Comparison of ENCODE assay signal across 20 cellular contexts in genomic region chr9:136854113-136854841, GRCh38. TPM values are rescaled to one million over a fixed set of nuclear protein-coding genes. Genes with fewer than 3 reads are reported as not detected.
DNase-seq lines count a peak whose midpoint lies in the region; ATAC-seq and TF ChIP-seq lines count a peak whose summit lies in the region.
"Had no signal": no experiment of that assay in that cellular context is flagged by ENCODE, and none has a peak within 500 bp of the region (broad histone marks: within the 10 kb centered on the region; RNA-seq: fewer than 3 reads in every experiment).

No MANE protein-coding gene starts in this region.

- peaks cover 10% of the 10 kb centered on the region for H3K36me3 ChIP-seq in endodermal cell (ENCODE audit: control insufficient read depth, insufficient read depth, low read length)
- H3K36me3 ChIP-seq in psoas muscle (ENCODE audit: insufficient read depth in 1 of 2, low read depth in 1 of 2): peaks cover 0 to 21% of the 10 kb centered on the region in 2 donors
- H3K36me3 ChIP-seq in esophagus squamous epithelium: peaks cover 0 to 18% (median 5%) of the 10 kb centered on the region in 3 donors
- H3K36me3 ChIP-seq: uterus had no signal

- H3K27ac ChIP-seq in endodermal cell (ENCODE audit: low read depth, low read length): no peak overlapping the region
- H3K27ac ChIP-seq in psoas muscle: no peak overlapping the region
- H3K27ac ChIP-seq in esophagus squamous epithelium: no peak overlapping the region
- H3K27ac ChIP-seq: body of pancreas, uterus had no signal

- ATAC-seq in psoas muscle: no peak
- ATAC-seq: activated CD4-positive, CD25-positive, alpha-beta regulatory T cell treated with anti-CD3 and anti-CD28 coated beads, Interleukin-2, amount 50 U/mL, for 24 hours; body of pancreas; CD8-positive, alpha-beta T cell had no signal

- no peak for DNase-seq in activated T-cell treated with anti-CD3 and anti-CD28 coated beads, Interleukin-2, amount 50 U/mL, for 24 hours
- DNase-seq in activated T-cell treated with anti-CD3 and anti-CD28 coated beads for 4 hours (no peak), endodermal cell (peak; percentile 59), psoas muscle (peak; percentile 21 to 54), esophagus squamous epithelium (lab: John Stamatoyannopoulos, UW) (no peak), HuH-7 (ENCODE audit: low spot score) (no peak)
- DNase-seq: DMS79 treated with DMSO at 0.1 percent for 48 hours, erythroblast, HFFc6, mesenchymal stem cell, MM.1S, NCI-H187 treated with DMSO at 0.1 percent for 48 hours, retina, SHP77 treated with DMSO at 0.1 percent for 48 hours had no signal

- peaks cover 19% of the 10 kb centered on the region for H3K36me3 Mint-ChIP-seq in activated T-cell treated with anti-CD3 and anti-CD28 coated beads, Interleukin-2, amount 50 U/mL, for 24 hours (ENCODE audit: low read depth)
- no peaks in the 10 kb centered on the region for H3K36me3 Mint-ChIP-seq in endodermal cell (ENCODE audit: low read depth)
- H3K36me3 Mint-ChIP-seq: activated naive CD4-positive, alpha-beta T cell treated with anti-CD3 and anti-CD28 coated beads, Interleukin-2, amount 50 U/mL, for 24 hours; CD8-positive, alpha-beta T cell had no signal

- peak overlapping the region; percentile 18 for H3K27ac Mint-ChIP-seq in activated T-cell treated with anti-CD3 and anti-CD28 coated beads, Interleukin-2, amount 50 U/mL, for 24 hours
- no peak overlapping the region for H3K27ac Mint-ChIP-seq in endodermal cell
- H3K27ac Mint-ChIP-seq: activated naive CD4-positive, alpha-beta T cell treated with anti-CD3 and anti-CD28 coated beads, Interleukin-2, amount 50 U/mL, for 24 hours; CD8-positive, alpha-beta T cell; HFFc6 had no signal

- 91 to 95% methylated on average over 20 to 30 of the region's 30 CpGs for whole genome bisulfite sequencing in endodermal cell (ENCODE audit: insufficient coverage in 1 of 2, insufficient read length in 1 of 2), 2 experiments
- WGBS in psoas muscle, 3 donors: 69 to 71% (median 70%) methylated on average over 28 to 30 of the region's 30 CpGs
- WGBS in esophagus squamous epithelium, 2 donors: 52 to 76% methylated on average over 5 to 11 of the region's 30 CpGs

- H3K4me3 ChIP-seq in endodermal cell (ENCODE audit: low read length): no peak overlapping the region
- no peak overlapping the region for H3K4me3 ChIP-seq in psoas muscle
- no peak overlapping the region for H3K4me3 ChIP-seq in esophagus squamous epithelium
- H3K4me3 ChIP-seq: body of pancreas, uterus had no signal

- H3K9me3 ChIP-seq in endodermal cell (ENCODE audit: control insufficient read depth, low read length) (no peaks in the 10 kb centered on the region), psoas muscle (no peaks in the 10 kb centered on the region), esophagus squamous epithelium (no peaks in the 10 kb centered on the region)
- H3K9me3 ChIP-seq: body of pancreas, uterus had no signal

- H3K9me3 Mint-ChIP-seq in activated T-cell treated with anti-CD3 and anti-CD28 coated beads, Interleukin-2, amount 50 U/mL, for 24 hours: no peaks in the 10 kb centered on the region
- H3K9me3 Mint-ChIP-seq in endodermal cell: no peaks in the 10 kb centered on the region
- H3K9me3 Mint-ChIP-seq: activated naive CD4-positive, alpha-beta T cell treated with anti-CD3 and anti-CD28 coated beads, Interleukin-2, amount 50 U/mL, for 24 hours; CD8-positive, alpha-beta T cell; HFFc6; neural crest cell had no signal

- intact Hi-C loops in psoas muscle (cut with DNase I) (loop anchor here in 1 of 2 donors (5.0 kb wide), 1 partner anchor 73 kb away; no protein-coding TSS in a partner anchor), esophagus squamous epithelium (cut with DNase I) (loop anchor here (10.0 kb wide), 1 partner anchor 91 kb away; the partner anchor contains the start of genes C8G and FBXW5)

- H3K4me1 ChIP-seq in endodermal cell (ENCODE audit: control insufficient read depth, insufficient read depth, low read length) (peaks cover 8% of the 10 kb centered on the region), psoas muscle (peaks cover 36% of the 10 kb centered on the region), esophagus squamous epithelium (peaks cover 24 to 50% (median 29%) of the 10 kb centered on the region in 3 donors)

- no peaks in the 10 kb centered on the region for H3K27me3 Mint-ChIP-seq in activated T-cell treated with anti-CD3 and anti-CD28 coated beads, Interleukin-2, amount 50 U/mL, for 24 hours
- H3K27me3 Mint-ChIP-seq in endodermal cell (ENCODE audit: insufficient read depth): no peaks in the 10 kb centered on the region
- H3K27me3 Mint-ChIP-seq: activated naive CD4-positive, alpha-beta T cell treated with anti-CD3 and anti-CD28 coated beads, Interleukin-2, amount 50 U/mL, for 24 hours had no signal

- peaks cover 6% of the 10 kb centered on the region for H3K4me1 Mint-ChIP-seq in activated T-cell treated with anti-CD3 and anti-CD28 coated beads, Interleukin-2, amount 50 U/mL, for 24 hours (ENCODE audit: low read depth)
- peaks cover 2% of the 10 kb centered on the region for H3K4me1 Mint-ChIP-seq in endodermal cell
- H3K4me1 Mint-ChIP-seq: activated naive CD4-positive, alpha-beta T cell treated with anti-CD3 and anti-CD28 coated beads, Interleukin-2, amount 50 U/mL, for 24 hours had no signal

- no peak overlapping the region for H3K9ac ChIP-seq in endodermal cell (ENCODE audit: extremely low read depth, low read length, poor library complexity, severe bottlenecking)

- no peak for TF ChIP-seq POLR2A in esophagus squamous epithelium (IDR thresholded peaks at IDR 0.05)

- TF ChIP-seq CTCF in endodermal cell (conservative IDR thresholded peaks at IDR 0.05): no peak
- no peak for TF ChIP-seq CTCF in psoas muscle (IDR thresholded peaks at IDR 0.05)
- TF ChIP-seq CTCF in esophagus squamous epithelium (IDR thresholded peaks at IDR 0.05): no peak

- no peak overlapping the region for H3K4me3 Mint-ChIP-seq in activated T-cell treated with anti-CD3 and anti-CD28 coated beads, Interleukin-2, amount 50 U/mL, for 24 hours
- no peak overlapping the region for H3K4me3 Mint-ChIP-seq in endodermal cell
- H3K4me3 Mint-ChIP-seq: activated naive CD4-positive, alpha-beta T cell treated with anti-CD3 and anti-CD28 coated beads, Interleukin-2, amount 50 U/mL, for 24 hours; CD8-positive, alpha-beta T cell; HFFc6 had no signal

- H3K27me3 ChIP-seq in endodermal cell (ENCODE audit: control insufficient read depth, insufficient read depth, low read length, poor library complexity, severe bottlenecking) (no peaks in the 10 kb centered on the region), psoas muscle (ENCODE audit: insufficient read depth in 3 of 3, low read length in 2 of 3) (no peaks in the 10 kb centered on the region), esophagus squamous epithelium (no peaks in the 10 kb centered on the region)
- H3K27me3 ChIP-seq: body of pancreas, uterus had no signal

RNA-seq across cellular contexts. Expression of gene MAMDC4, which starts 2.1 kb away (rescaled TPM):
- total RNA-seq in endodermal cell (10 to 100 TPM in 1 of 2 donors, 1 to 10 TPM in 1; 6.8 to 15.4 TPM), psoas muscle (1 to 10 TPM; 1.7 to 4.7 (median 3.1) TPM), esophagus squamous epithelium (1 to 10 TPM; 1.8 to 2.9 (median 2.7) TPM)
- 11.5 TPM for polyA plus RNA-seq in endodermal cell (2013, experiment 1 of 2)
- 9.9 TPM for polyA plus RNA-seq in endodermal cell (2013, experiment 2 of 2)
- polyA plus RNA-seq in psoas muscle: 1 to 10 TPM; 2.1 to 7.9 (median 2.4) TPM

RNA-seq across cellular contexts. Expression of gene PHPT1, which starts 5.1 kb away (rescaled TPM):
- 100 to 1,000 TPM; 107 to 122 TPM for total RNA-seq in endodermal cell
- 171 TPM for polyA plus RNA-seq in endodermal cell (2013, experiment 1 of 2)
- polyA plus RNA-seq in endodermal cell (2013, experiment 2 of 2): 174 TPM
- total RNA-seq in psoas muscle: 100 to 1,000 TPM; 154 to 272 (median 220) TPM
- 100 to 1,000 TPM; 228 to 295 (median 288) TPM for polyA plus RNA-seq in psoas muscle
- total RNA-seq in esophagus squamous epithelium: 10 to 100 TPM; 21.9 to 53.2 (median 42.2) TPM

RNA-seq across cellular contexts. Expression of gene EDF1, which starts 11.8 kb away (rescaled TPM):
- 100 to 1,000 TPM; 326 to 339 TPM for total RNA-seq in endodermal cell
- polyA plus RNA-seq in endodermal cell (2013, experiment 1 of 2): 226 TPM
- polyA plus RNA-seq in endodermal cell (2013, experiment 2 of 2): 225 TPM
- total RNA-seq in psoas muscle: 100 to 1,000 TPM; 254 to 371 (median 331) TPM
- 100 to 1,000 TPM; 241 to 534 (median 365) TPM for polyA plus RNA-seq in psoas muscle
- total RNA-seq in esophagus squamous epithelium: 100 to 1,000 TPM; 326 to 456 (median 356) TPM

RNA-seq across cellular contexts. Expression of gene AJM1, which starts 12.0 kb away (rescaled TPM):
- 1 to 10 TPM; 1.4 to 3.5 TPM for total RNA-seq in endodermal cell
- 1.9 TPM for polyA plus RNA-seq in endodermal cell (2013, experiment 1 of 2)
- 1.7 TPM for polyA plus RNA-seq in endodermal cell (2013, experiment 2 of 2)
- 1 to 10 TPM; 1.3 to 4.9 (median 3.5) TPM for total RNA-seq in psoas muscle
- 1 to 10 TPM; 1.6 to 2.0 (median 1.7) TPM for polyA plus RNA-seq in psoas muscle
- 1 to 10 TPM in 2 of 4 donors, under 1 TPM in 2; 0.32 to 2.3 (median 1.0) TPM for total RNA-seq in esophagus squamous epithelium

RNA-seq across cellular contexts. Expression of gene TRAF2, which starts 32.0 kb away (rescaled TPM):
- total RNA-seq in endodermal cell (10 to 100 TPM; 45.9 to 55.1 TPM), psoas muscle (10 to 100 TPM in 2 of 4 donors, 1 to 10 TPM in 2; 5.4 to 13.2 (median 9.4) TPM), esophagus squamous epithelium (10 to 100 TPM in 3 of 4 donors, 1 to 10 TPM in 1; 8.0 to 20.9 (median 13.2) TPM)
- polyA plus RNA-seq in endodermal cell (2013, experiment 1 of 2): 20.1 TPM
- 20.4 TPM for polyA plus RNA-seq in endodermal cell (2013, experiment 2 of 2)
- polyA plus RNA-seq in psoas muscle: 10 to 100 TPM in 2 of 3 donors, 1 to 10 TPM in 1; 8.6 to 15.9 (median 11.1) TPM

Comparison
In these comparisons a context has a peak if more than half of its experiments do, and no peak if none do; other contexts are left out.
1. DNase-seq: peak in endodermal cell (single experiment) and psoas muscle (2 of 2); none in activated T-cell treated with anti-CD3 and anti-CD28 coated beads, Interleukin-2, amount 50 U/mL, for 24 hours (single experiment), activated T-cell treated with anti-CD3 and anti-CD28 coated beads for 4 hours (single experiment), esophagus squamous epithelium (single experiment) and HuH-7 (single experiment).